19 cellular contexts compared by ENCODE assay signal in the genomic region with DNA sequence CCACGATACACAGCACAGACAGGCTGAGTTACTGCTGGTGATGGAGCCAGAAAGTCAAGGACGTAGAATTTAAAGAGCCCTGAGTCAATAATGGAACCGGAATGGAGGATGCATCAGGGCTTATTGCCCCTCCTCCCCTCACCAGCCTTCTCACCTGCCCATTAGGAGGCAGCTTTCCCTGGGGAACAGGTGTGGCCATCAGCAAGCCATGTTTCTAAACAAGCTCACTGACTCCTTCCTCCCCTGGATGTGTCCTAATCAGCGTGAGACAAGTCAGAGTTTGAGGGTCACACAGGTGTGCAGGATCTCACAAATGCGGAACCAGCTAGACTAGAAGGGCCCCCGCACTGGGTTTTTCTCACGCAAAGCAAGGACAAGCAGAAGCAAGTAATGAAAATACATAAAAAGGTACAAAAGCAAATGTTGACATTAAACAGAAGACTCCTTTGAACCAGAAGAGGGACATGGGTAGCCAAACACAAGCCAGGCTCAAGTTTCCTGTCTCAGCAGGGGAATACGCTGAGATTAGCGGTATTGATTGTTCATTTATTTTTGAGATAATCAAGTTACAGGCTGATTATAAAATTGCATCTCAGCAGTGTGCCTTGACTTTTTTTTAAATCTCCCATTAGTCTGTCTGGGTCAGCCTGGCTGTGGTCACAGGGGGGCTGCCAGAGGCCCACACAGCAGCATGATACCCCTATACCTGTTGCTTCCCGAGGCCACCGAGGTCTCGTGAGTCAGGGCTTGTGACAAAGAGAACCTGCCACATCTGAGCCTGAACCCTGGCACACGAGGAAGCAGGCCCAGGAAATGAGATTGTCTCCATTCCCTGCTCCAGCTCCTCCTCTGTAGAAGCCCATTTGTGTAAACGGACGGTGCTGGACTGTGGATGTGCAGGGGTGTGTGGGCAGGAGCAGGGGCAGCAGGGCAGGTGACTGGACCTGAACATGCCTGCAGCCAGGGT. TPM values are rescaled to one million over a fixed set of nuclear protein-coding genes. Genes with fewer than 3 reads are reported as not detected.
A peak's percentile ranks its signal among the peaks of the same experiment; 100 is the strongest.
DNase-seq lines count a peak whose midpoint lies in the region; ATAC-seq and TF ChIP-seq lines count a peak whose summit lies in the region.
"Had no signal": no experiment of that assay in that cellular context is flagged by ENCODE, and none has a peak within 500 bp of the region (broad histone marks: within the 10 kb centered on the region; RNA-seq: fewer than 3 reads in every experiment).

No MANE protein-coding gene starts in this region.

- ATAC-seq in T-helper 17 cell, result no peak
- ATAC-seq in GM19324 (IDR thresholded peaks at IDR 0.05; ENCODE audit: low FRiP score, unreplicated experiment), result no peak
- ATAC-seq: A549, K562 had no signal

- intact Hi-C loops in mammary epithelial cell (cut with micrococcal nuclease), result no loop called here

- peaks cover 11% of the 10 kb centered on the region for H3K27me3 Mint-ChIP-seq in T-helper 17 cell

- WGBS in mammary epithelial cell (ENCODE audit: low coverage, missing lambda C conversion rate), result 78% methylated on average over 15 of the region's 15 CpGs

- H3K27me3 ChIP-seq in ACC112 (ENCODE audit: insufficient read depth, low read length), result no peaks in the 10 kb centered on the region
- no peaks in the 10 kb centered on the region for H3K27me3 ChIP-seq in mammary epithelial cell (ENCODE audit: insufficient read depth, low read length)
- H3K27me3 ChIP-seq: dorsolateral prefrontal cortex had no signal

- CTCF ChIA-PET in mammary epithelial cell (lab: Charles Lee; ENCODE audit: low non-redundant PET), result interaction anchor here (0.6 to 0.8 kb wide), 2 partner anchors 11 to 130 kb away, joined by 3 to 7 read pairs; no protein-coding TSS in a partner anchor

- no peak overlapping the region for H3K4me2 ChIP-seq in mammary epithelial cell (ENCODE audit: insufficient read depth, low read depth, low read length)
- H3K4me2 ChIP-seq: A549 had no signal

- H3K79me2 ChIP-seq in ACC112 (ENCODE audit: control insufficient read depth, insufficient read depth, low read length, unreplicated experiment) (no peaks in the 10 kb centered on the region), mammary epithelial cell (ENCODE audit: insufficient read depth, low read length) (no peaks in the 10 kb centered on the region)

- H3K4me3 ChIP-seq in ACC112 (ENCODE audit: low read depth, low read length) (no peak overlapping the region), mammary epithelial cell (replicated peaks in 1 of 3; ENCODE audit: insufficient read depth in 1 of 3, low read depth in 2 of 3, low read length in 3 of 3) (no peak overlapping the region)
- H3K4me3 ChIP-seq: A549, dorsolateral prefrontal cortex, K562, skin epidermis, thoracic aorta had no signal

- peaks cover 6% of the 10 kb centered on the region for H3K4me1 Mint-ChIP-seq in T-helper 17 cell

- H3K4me1 ChIP-seq in ACC112 (ENCODE audit: control insufficient read depth, insufficient read depth, low read length, unreplicated experiment) (no peaks in the 10 kb centered on the region), mammary epithelial cell (ENCODE audit: insufficient read depth, low read length) (no peaks in the 10 kb centered on the region)
- H3K4me1 ChIP-seq: A549 had no signal

- peak overlapping the region; percentile 9 for H2AFZ ChIP-seq in ACC112 (ENCODE audit: low read length, unreplicated experiment)
- no peak overlapping the region for H2AFZ ChIP-seq in mammary epithelial cell (ENCODE audit: low read depth, low read length)

- peak; percentile 64 for DNase-seq in NCI-H1105 (lab: John Stamatoyannopoulos, UW)
- peak; percentile 62 to 86 for DNase-seq in NCI-H526 (lab: John Stamatoyannopoulos, UW)
- DNase-seq in iPS-NIHi7 (ENCODE audit: extremely low spot score), result peak; percentile 62
- no peak for DNase-seq in mammary epithelial cell
- DNase-seq in activated naive CD4-positive, alpha-beta T cell treated with Interleukin-2 at 50 U/mL for 16 hours, result no peak
- DNase-seq in T-helper 17 cell, result no peak
- DNase-seq: activated T-cell treated with anti-CD3 and anti-CD28 coated beads for 4 hours, DMS 273 treated with DMSO at 0.1 percent for 48 hours, dorsolateral prefrontal cortex, foreskin fibroblast, NCI-H82, SIG-M5 had no signal

- H3K9me3 ChIP-seq in mammary epithelial cell (replicated peaks; ENCODE audit: insufficient read depth, low read length), result no peaks in the 10 kb centered on the region
- H3K9me3 ChIP-seq in T-helper 17 cell (ENCODE audit: control insufficient read depth, low read length, poor library complexity, severe bottlenecking), result no peaks in the 10 kb centered on the region
- H3K9me3 ChIP-seq: A549, thoracic aorta had no signal

- no TSS peak for BruUV-seq in mammary epithelial cell (replicated peaks; lab: Mats Ljungman, UMichigan)

- no peak overlapping the region for H3K4me3 Mint-ChIP-seq in T-helper 17 cell
- H3K4me3 Mint-ChIP-seq: nephron had no signal

- no peak overlapping the region for H3K27ac ChIP-seq in ACC112 (ENCODE audit: low read depth, low read length)
- H3K27ac ChIP-seq in mammary epithelial cell (ENCODE audit: insufficient read depth, low read depth, low read length), result no peak overlapping the region
- H3K27ac ChIP-seq: A549, dorsolateral prefrontal cortex, skin epidermis, thoracic aorta had no signal

- in situ Hi-C loops in mammary epithelial cell (cut with MboI; ENCODE audit: low sequenced_read_pairs in 2 of 2), result loop anchor here in 1 of 2 donors (25.0 kb wide), 2 partner anchors 259 to 559 kb away; no protein-coding TSS in a partner anchor

- H3K36me3 Mint-ChIP-seq in T-helper 17 cell (ENCODE audit: low read depth), result no peaks in the 10 kb centered on the region

- no peak for TF ChIP-seq CTCF in mammary epithelial cell (conservative IDR thresholded peaks at IDR 0.05 in 1 of 2, IDR thresholded peaks at IDR 0.05 in 1 of 2; ENCODE audit: extremely low read depth in 1 of 2, insufficient read depth in 1 of 2, low read depth in 1 of 2, low read length in 2 of 2)

- H3K27ac Mint-ChIP-seq in T-helper 17 cell, result no peak overlapping the region

- dilution Hi-C loops in mammary epithelial cell (cut with HindIII; ENCODE audit: low sequenced_read_pairs), result no loop called here

- H4K20me1 ChIP-seq in mammary epithelial cell (ENCODE audit: insufficient read depth, low read length), result no peaks in the 10 kb centered on the region

- no peak overlapping the region for H3K9ac ChIP-seq in mammary epithelial cell (ENCODE audit: insufficient read depth, low read length)

- H3K36me3 ChIP-seq in ACC112 (ENCODE audit: insufficient read depth, low read length) (no peaks in the 10 kb centered on the region), mammary epithelial cell (ENCODE audit: insufficient read depth, low read length) (no peaks in the 10 kb centered on the region)
- H3K36me3 ChIP-seq: thoracic aorta had no signal

RNA-seq across cellular contexts. Expression of a gene that starts 37.4 kb away (rescaled TPM):
- total RNA-seq in mammary epithelial cell (not detected), T-helper 17 cell (not detected)
- not detected for polyA plus RNA-seq in mammary epithelial cell
- not detected for polyA minus RNA-seq in mammary epithelial cell
- total RNA-seq: K562 had no signal
- polyA plus RNA-seq: A549, K562 had no signal

Comparison
In these comparisons a context has a peak if more than half of its experiments do, and no peak if none do; other contexts are left out.
1. DNase-seq: peak in NCI-H1105 (single experiment), NCI-H526 (2 of 2) and iPS-NIHi7 (single experiment); none in mammary epithelial cell (single experiment), activated naive CD4-positive, alpha-beta T cell treated with Interleukin-2 at 50 U/mL for 16 hours (single experiment) and T-helper 17 cell (0 of 3).